ENCODE assay signal across 10 cellular contexts in the genomic region with DNA sequence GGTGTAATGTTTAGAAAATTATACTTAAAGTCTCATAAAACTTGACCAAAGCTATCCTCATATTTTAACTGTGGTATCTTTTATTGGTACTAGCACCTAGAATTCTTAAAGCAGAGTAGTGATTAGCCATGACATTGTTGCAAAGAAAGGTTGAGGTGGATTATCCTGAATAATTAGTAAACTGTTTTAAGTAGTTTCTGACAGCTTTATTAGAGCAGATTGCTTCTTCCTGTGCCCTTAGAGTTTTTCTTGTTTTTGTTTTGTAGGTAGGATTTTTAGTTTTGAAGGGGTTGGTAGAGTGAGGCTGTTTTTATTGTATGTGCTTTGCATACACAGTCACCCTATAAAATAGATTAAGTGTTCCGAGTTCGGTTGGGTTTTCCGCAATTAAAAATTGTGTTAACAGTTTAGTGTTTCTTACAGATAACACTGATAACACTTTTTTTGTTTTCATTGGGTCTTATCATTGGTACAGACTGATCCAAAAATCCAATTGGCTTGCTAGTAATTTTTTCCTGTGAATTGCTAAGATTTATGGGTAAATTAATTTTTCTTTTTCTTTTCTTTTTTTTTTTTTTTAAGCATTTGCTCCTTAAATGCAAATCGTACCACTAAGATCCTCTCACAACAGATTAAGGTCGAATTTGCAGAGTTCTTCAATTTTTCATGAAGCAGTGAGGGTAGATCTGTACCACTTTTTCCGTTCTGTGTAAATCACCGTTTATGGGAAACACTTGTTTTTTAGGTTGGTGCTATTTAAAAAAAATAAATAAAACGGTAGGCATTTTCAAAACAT. TPM values are rescaled to one million over a fixed set of nuclear protein-coding genes. Genes with fewer than 3 reads are reported as not detected.
A peak's percentile ranks its signal among the peaks of the same experiment; 100 is the strongest.
DNase-seq lines count a peak whose midpoint lies in the region; ATAC-seq and TF ChIP-seq lines count a peak whose summit lies in the region.
"Had no signal": no experiment of that assay in that cellular context is flagged by ENCODE, and none has a peak within 500 bp of the region (broad histone marks: within the 10 kb centered on the region; RNA-seq: fewer than 3 reads in every experiment).

No MANE protein-coding gene starts in this region.

- peaks cover 50% of the 10 kb centered on the region for H4K20me1 ChIP-seq in GM23248 (ENCODE audit: insufficient read depth)

- DNase-seq in GM23248 (peak; percentile 9), foreskin fibroblast (no peak), LoVo (ENCODE audit: low spot score) (no peak), COLO829 (ENCODE audit: low spot score) (no peak)
- no peak for DNase-seq in T-helper 2 cell treated with Interferon-gamma antibody and Interleukin-4, amounts not matched to agents 5 μg/mL and 100 μg/mL, for 36 hours (ENCODE audit: low spot score)
- DNase-seq: NK-92 treated with Interleukin-12 subunit alpha and Interleukin-12 subunit beta, amount 100 ng/mL, for 24 hours; testis had no signal

- H3K4me1 ChIP-seq in GM23248 (ENCODE audit: insufficient read depth), result peaks cover 30% of the 10 kb centered on the region
- H3K4me1 ChIP-seq in skeletal muscle tissue (ENCODE audit: control insufficient read depth in 3 of 3, insufficient read depth in 3 of 3, low read length in 3 of 3), result peaks cover 21 to 45% (median 36%) of the 10 kb centered on the region in 3 donors

- peak overlapping the region; percentile 97 for H3K4me2 ChIP-seq in GM23248 (ENCODE audit: unreplicated experiment)

- H3K36me3 ChIP-seq in GM23248 (ENCODE audit: low read depth) (peaks cover 28% of the 10 kb centered on the region), skeletal muscle tissue (ENCODE audit: control insufficient read depth in 3 of 3, insufficient read depth in 3 of 3, low read length in 3 of 3) (peaks cover 12 to 18% (median 16%) of the 10 kb centered on the region in 3 donors)

- peaks cover 53% of the 10 kb centered on the region for H3K4me1 Mint-ChIP-seq in T-helper 2 cell treated with Interferon-gamma antibody and Interleukin-4, amounts not matched to agents 5 μg/mL and 100 μg/mL, for 36 hours (ENCODE audit: low read depth)

- H3K9me3 Mint-ChIP-seq in T-helper 2 cell treated with Interferon-gamma antibody and Interleukin-4, amounts not matched to agents 5 μg/mL and 100 μg/mL, for 36 hours, result no peaks in the 10 kb centered on the region

- WGBS in GM23248 (ENCODE audit: low coverage in 1 of 2, low lambda C conversion rate in 2 of 2, missing lambda C conversion rate in 2 of 2), 2 experiments, result 7 to 12% methylated on average over 8 of the region's 8 CpGs

- H3K4me3 ChIP-seq in GM23248 (peak overlapping the region; percentile 99), foreskin fibroblast (ENCODE audit: low read depth in 1 of 2, low read length in 2 of 2) (peak overlapping the region; percentile 86 to 93), skeletal muscle tissue (ENCODE audit: low read length in 3 of 3) (peak overlapping the region in 2 of 3 donors; percentile 6 to 95)

- no peaks in the 10 kb centered on the region for H3K9me2 ChIP-seq in GM23248 (ENCODE audit: insufficient read depth)

- in situ Hi-C loops in GM23248 (cut with MboI), result no loop called here

- H2AFZ ChIP-seq in GM23248, result no peak overlapping the region

- H3K9me3 ChIP-seq in GM23248 (ENCODE audit: low read depth), result no peaks in the 10 kb centered on the region
- H3K9me3 ChIP-seq in skeletal muscle tissue (ENCODE audit: control insufficient read depth in 3 of 3, low read length in 3 of 3), result no peaks in the 10 kb centered on the region
- H3K9me3 ChIP-seq: testis had no signal

- peaks cover 48% of the 10 kb centered on the region for H3F3A ChIP-seq in GM23248 (ENCODE audit: insufficient read depth)

- H3K27ac ChIP-seq in GM23248, result peak overlapping the region; percentile 93
- H3K27ac ChIP-seq in skeletal muscle tissue (ENCODE audit: low read depth, low read length), result no peak overlapping the region

- H3K27me3 ChIP-seq in GM23248 (replicated peaks; ENCODE audit: insufficient read depth) (no peaks in the 10 kb centered on the region), skeletal muscle tissue (ENCODE audit: control insufficient read depth in 3 of 3, insufficient read depth in 3 of 3, low read length in 3 of 3) (no peaks in the 10 kb centered on the region)
- H3K27me3 ChIP-seq: testis had no signal

- no peak for ATAC-seq in HG02610 (IDR thresholded peaks at IDR 0.05; ENCODE audit: unreplicated experiment)
- no peak for ATAC-seq in GM19397 (IDR thresholded peaks at IDR 0.05; ENCODE audit: unreplicated experiment)

- H3K4me3 Mint-ChIP-seq in T-helper 2 cell treated with Interferon-gamma antibody and Interleukin-4, amounts not matched to agents 5 μg/mL and 100 μg/mL, for 36 hours, result peak overlapping the region; percentile 99

- H3K9ac ChIP-seq in GM23248 (peak overlapping the region; percentile 99), skeletal muscle tissue (ENCODE audit: low read depth in 1 of 3, low read length in 3 of 3) (peak overlapping the region in 2 of 3 donors; percentile 24 to 61)

- no peaks in the 10 kb centered on the region for H3K27me3 Mint-ChIP-seq in T-helper 2 cell treated with Interferon-gamma antibody and Interleukin-4, amounts not matched to agents 5 μg/mL and 100 μg/mL, for 36 hours (ENCODE audit: low read depth)

- peaks cover 93% of the 10 kb centered on the region for H3K79me2 ChIP-seq in GM23248 (ENCODE audit: insufficient read depth)

- H3K27ac Mint-ChIP-seq in T-helper 2 cell treated with Interferon-gamma antibody and Interleukin-4, amounts not matched to agents 5 μg/mL and 100 μg/mL, for 36 hours, result peak overlapping the region; percentile 77

- peaks cover 57% of the 10 kb centered on the region for H3K36me3 Mint-ChIP-seq in T-helper 2 cell treated with Interferon-gamma antibody and Interleukin-4, amounts not matched to agents 5 μg/mL and 100 μg/mL, for 36 hours (ENCODE audit: low read depth)

- TF ChIP-seq CTCF in foreskin fibroblast (IDR thresholded peaks at IDR 0.05; ENCODE audit: low read depth, low read length), result no peak

RNA-seq across cellular contexts. Expression of a gene that starts 2.1 kb away (rescaled TPM):
- 10.3 and 11.8 TPM in 2 replicates for total RNA-seq in GM23248 (2014; rRNA removed; shearing (Covaris generic))
- polyA plus RNA-seq in GM23248 (2016; fragmentation: Nextera tagmentation; extraction: Ambion mirVana), result 7.6 and 8.3 TPM in 2 replicates
- 3.7 TPM for total RNA-seq in skeletal muscle tissue

RNA-seq across cellular contexts. Expression of a gene that starts 3.0 kb away (rescaled TPM):
- 6.7 and 17.6 TPM in 2 replicates for total RNA-seq in GM23248 (2014; rRNA removed; shearing (Covaris generic))
- 122 and 124 TPM in 2 replicates for polyA plus RNA-seq in GM23248 (2016; fragmentation: Nextera tagmentation; extraction: Ambion mirVana)
- 29.7 TPM for total RNA-seq in skeletal muscle tissue
